In the genomic region with DNA sequence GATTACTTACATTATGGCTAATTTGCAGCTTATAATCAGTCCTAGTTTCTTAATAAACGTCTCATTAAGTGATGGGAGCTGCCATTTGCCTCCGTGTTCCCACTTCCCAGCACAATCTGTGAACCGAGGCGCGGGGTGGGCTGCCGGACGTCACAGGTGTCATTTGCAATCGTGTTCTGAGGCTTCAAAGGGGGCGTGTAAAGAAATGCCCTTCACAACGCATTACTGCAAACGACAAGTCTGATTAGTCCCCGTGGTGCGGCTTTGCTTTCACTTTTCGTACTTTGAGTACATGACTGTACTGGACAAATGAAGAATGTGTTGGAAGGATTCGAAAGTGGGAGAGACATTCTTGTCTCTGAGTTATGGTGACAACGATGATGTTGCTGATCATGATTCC, we compare ENCODE assay signal across 16 cellular contexts.
DNase-seq lines count a peak whose midpoint lies in the region; ATAC-seq, FAIRE-seq and TF ChIP-seq lines count a peak whose summit lies in the region.
"Had no signal": no experiment of that assay in that cellular context is flagged by ENCODE, and none has a peak within 500 bp of the region (broad histone marks: within the 10 kb centered on the region; RNA-seq: fewer than 3 reads in every experiment).

No MANE protein-coding gene starts in this region.

- DNase-seq in DMS53 (lab: John Stamatoyannopoulos, UW) (peak; percentile 23), DMS53 treated with DMSO at 0.1 percent for 48 hours (lab: John Stamatoyannopoulos, UW; ENCODE audit: unreplicated experiment) (no peak), LNCaP clone FGC (ENCODE audit: low read depth) (no peak), PC-9 (no peak), urothelium cell line (ENCODE audit: low spot score) (peak; percentile 1), right cardiac atrium (no peak), NCI-H187 treated with DMSO at 0.1 percent for 48 hours (lab: John Stamatoyannopoulos, UW) (no peak)
- DNase-seq: AML-193; Caco-2; CD8-positive, alpha-beta memory T cell; GM23248; H9 had no signal

- H3K36me3 ChIP-seq in PC-9 (ENCODE audit: low read depth): no peaks in the 10 kb centered on the region
- H3K36me3 ChIP-seq: BLaER1 had no signal

- peak overlapping the region; percentile 29 for H3K4me3 ChIP-seq in LNCaP clone FGC (ENCODE audit: low read depth, low read length)
- H3K4me3 ChIP-seq in PC-9: no peak overlapping the region
- no peak overlapping the region for H3K4me3 ChIP-seq in right cardiac atrium (ENCODE audit: low read length)
- H3K4me3 ChIP-seq: BLaER1, GM12878, GM23248 had no signal

- CTCF ChIA-PET in PC-9 (lab: Charles Lee): no interaction called here

- intact Hi-C loops in PC-9 (cut with micrococcal nuclease; ENCODE audit: unreplicated experiment): no loop called here
- intact Hi-C loops in right cardiac atrium (cut with DNase I): no loop called here

- no peaks in the 10 kb centered on the region for H3K79me2 ChIP-seq in PC-9 (ENCODE audit: low read depth)

- H3K4me1 ChIP-seq in PC-9 (replicated peaks; ENCODE audit: insufficient read depth) (no peaks in the 10 kb centered on the region), right cardiac atrium (ENCODE audit: control insufficient read depth, insufficient read depth, low read length) (no peaks in the 10 kb centered on the region)
- H3K4me1 ChIP-seq: BLaER1, Caco-2 had no signal

- no peaks in the 10 kb centered on the region for H3K9me3 ChIP-seq in PC-9 (ENCODE audit: insufficient read depth, low read depth)
- no peaks in the 10 kb centered on the region for H3K9me3 ChIP-seq in right cardiac atrium (ENCODE audit: control insufficient read depth, low read length)
- H3K9me3 ChIP-seq: BLaER1, Caco-2 had no signal

- H3K4me2 ChIP-seq in PC-9: 0 out of 2 replicates have a peak overlapping the region, but pooled peaks have one; percentile 19
- H3K4me2 ChIP-seq: BLaER1 had no signal

- H3K27me3 ChIP-seq in PC-9 (ENCODE audit: insufficient read depth, low read depth) (peaks cover 21% of the 10 kb centered on the region; the same call in 1 of the 2 replicates), right cardiac atrium (ENCODE audit: control insufficient read depth, insufficient read depth) (no peaks in the 10 kb centered on the region)
- H3K27me3 ChIP-seq: BLaER1 had no signal

- TF ChIP-seq CTCF in LNCaP clone FGC (IDR thresholded peaks at IDR 0.05; ENCODE audit: control insufficient read depth, extremely low read depth, insufficient read depth): no peak
- no peak for TF ChIP-seq CTCF in PC-9 (conservative IDR thresholded peaks at IDR 0.05)

- POLR2A ChIA-PET in PC-9 (lab: Charles Lee; ENCODE audit: unreplicated experiment): no interaction called here

- 81% methylated on average over 16 of the region's 16 CpGs for WGBS in right cardiac atrium

- no peak overlapping the region for H3K27ac ChIP-seq in PC-9
- H3K27ac ChIP-seq in right cardiac atrium (ENCODE audit: low read length): no peak overlapping the region
- H3K27ac ChIP-seq: 22Rv1, BLaER1, GM23248 had no signal

- no peak overlapping the region for H2AFZ ChIP-seq in PC-9
- H2AFZ ChIP-seq: GM23248 had no signal

- no TSS peak for BruUV-seq in PC-9 (replicated peaks; lab: Mats Ljungman, UMichigan)

- no peaks in the 10 kb centered on the region for H3F3A ChIP-seq in PC-9 (ENCODE audit: insufficient read depth, low read depth)

- no peaks in the 10 kb centered on the region for H4K20me1 ChIP-seq in PC-9 (ENCODE audit: insufficient read depth)
- H4K20me1 ChIP-seq: BLaER1 had no signal

- FAIRE-seq in urothelium cell line (lab: Jason Lieb, UNC): no peak
- FAIRE-seq: GM12878 had no signal

- no peak for ATAC-seq in HG03097 (IDR thresholded peaks at IDR 0.05; ENCODE audit: low FRiP score, unreplicated experiment)
- ATAC-seq in right cardiac atrium: no peak
- ATAC-seq: GM12878 had no signal

- H3K9me2 ChIP-seq in PC-9 (ENCODE audit: insufficient read depth): no peaks in the 10 kb centered on the region

Comparison
In these comparisons a context has a peak if more than half of its experiments do, and no peak if none do; other contexts are left out.
1. DNase-seq: peak in DMS53 (single experiment) and urothelium cell line (single experiment); none in DMS53 treated with DMSO at 0.1 percent for 48 hours (single experiment), LNCaP clone FGC (single experiment), PC-9 (0 of 2), right cardiac atrium (0 of 3) and NCI-H187 treated with DMSO at 0.1 percent for 48 hours (single experiment).